ENCODE assay signal across 22 cellular contexts in genomic region chr3:156492801-156493261, GRCh38.
A peak's percentile ranks its signal among the peaks of the same experiment; 100 is the strongest.
DNase-seq lines count a peak whose midpoint lies in the region; ATAC-seq and TF ChIP-seq lines count a peak whose summit lies in the region.
"Had no signal": no experiment of that assay in that cellular context is flagged by ENCODE, and none has a peak within 500 bp of the region (broad histone marks: within the 10 kb centered on the region; RNA-seq: fewer than 3 reads in every experiment).

No MANE protein-coding gene starts in this region.

- peak overlapping the region; percentile 27 to 92; a peak in 3 of 4 replicates for H3K27ac ChIP-seq in SK-N-SH (ENCODE audit: low read depth in 2 of 2, low read length in 1 of 2)
- H3K27ac ChIP-seq: KMS-11, ovary, right lobe of liver, vagina had no signal

- POLR2A ChIA-PET in SK-N-SH (lab: Yijun Ruan, JAX): no interaction called here

- no peak for TF ChIP-seq RAD21 in SK-N-SH (IDR thresholded peaks at IDR 0.05; ENCODE audit: low read length)

- no peaks in the 10 kb centered on the region for H3K9me2 ChIP-seq in SK-N-SH

- 0 out of 2 replicates have a peak, but pooled peaks cover 4% of the 10 kb centered on the region for H3K79me2 ChIP-seq in SK-N-SH (ENCODE audit: insufficient read depth)

- 70% methylated on average over 3 of the region's 3 CpGs for WGBS in SK-N-SH (ENCODE audit: low lambda C conversion rate)

- TF ChIP-seq CTCF in SK-N-SH (IDR thresholded peaks at IDR 0.05): no peak

- no peaks in the 10 kb centered on the region for H3K9me3 ChIP-seq in SK-N-SH
- H3K9me3 ChIP-seq: ovary, right lobe of liver, vagina had no signal

- peaks cover 0 to 42% of the 10 kb centered on the region in 2 experiments for H3K36me3 ChIP-seq in SK-N-SH (replicated peaks in 1 of 2; ENCODE audit: control insufficient read depth in 1 of 2, insufficient read depth in 2 of 2, low read length in 1 of 2)
- H3K36me3 ChIP-seq: ovary, right lobe of liver, vagina had no signal

- H3K4me3 ChIP-seq in SK-N-SH (ENCODE audit: low read depth in 2 of 2, low read length in 1 of 2) (no peak overlapping the region), skeletal muscle cell (ENCODE audit: low read depth, low read length) (no peak overlapping the region)
- H3K4me3 ChIP-seq: GM12878, ovary, right lobe of liver, vagina had no signal

- H2AFZ ChIP-seq in SK-N-SH (ENCODE audit: low read depth): no peak overlapping the region

- H3F3A ChIP-seq in SK-N-SH (replicated peaks; ENCODE audit: insufficient read depth): peaks cover 49% of the 10 kb centered on the region

- H3K27me3 ChIP-seq in SK-N-SH (ENCODE audit: insufficient read depth): no peaks in the 10 kb centered on the region
- H3K27me3 ChIP-seq: ovary, right lobe of liver, vagina had no signal

- no peak overlapping the region for H3K9ac ChIP-seq in SK-N-SH
- H3K9ac ChIP-seq: KMS-11 had no signal

- peak; percentile 23 for DNase-seq in AG20443 (ENCODE audit: low spot score)
- no peak for DNase-seq in SK-N-SH
- peak; percentile 71 for DNase-seq in fibroblast of peridontal ligament (ENCODE audit: extremely low read depth)
- peak; percentile 47 for DNase-seq in skeletal muscle cell (ENCODE audit: low read depth)
- DNase-seq in DMS53 (lab: John Stamatoyannopoulos, UW): no peak
- no peak for DNase-seq in hypothalamus (lab: John Stamatoyannopoulos, UW)
- DNase-seq: activated CD8-positive, alpha-beta T cell treated with anti-CD3 and anti-CD28 coated beads, Interleukin-2, amount 10 ng/mL, durations not matched to agents 7 days and 5 days; CD4-positive, alpha-beta T cell; cerebellar nuclear complex; effector CD4-positive, alpha-beta T cell; mesenchymal stem cell; naive thymus-derived CD8-positive, alpha-beta T cell; NCI-H2171 treated with DMSO at 0.1 percent for 48 hours; ovary; right lobe of liver had no signal

- no peaks in the 10 kb centered on the region for H4K20me1 ChIP-seq in SK-N-SH (ENCODE audit: insufficient read depth)

- no peak overlapping the region for H3K4me2 ChIP-seq in SK-N-SH
- H3K4me2 ChIP-seq: KMS-11 had no signal

- CTCF ChIA-PET in SK-N-SH (lab: Yijun Ruan, JAX): interaction anchor here (0.8 to 1.8 kb wide), 6 partner anchors 10 to 342 kb away, joined by 4 to 8 read pairs (median 4); no protein-coding TSS in a partner anchor

- peaks cover 3 to 23% of the 10 kb centered on the region in 2 experiments; a peak in 3 of 4 replicates for H3K4me1 ChIP-seq in SK-N-SH (ENCODE audit: control insufficient read depth in 1 of 2, insufficient read depth in 2 of 2, low read depth in 1 of 2, low read length in 1 of 2)
- H3K4me1 ChIP-seq: right lobe of liver, vagina had no signal

- peak in 1 of 2 experiments; percentile 26; a peak in 1 of 4 replicates for TF ChIP-seq EP300 in SK-N-SH (IDR thresholded peaks at IDR 0.05; ENCODE audit: borderline replicate concordance in 1 of 2, low read depth in 1 of 2, low read length in 1 of 2)

- no peak for ATAC-seq in GM21526 (IDR thresholded peaks at IDR 0.05; ENCODE audit: low FRiP score, unreplicated experiment)
- ATAC-seq in HG03354 (IDR thresholded peaks at IDR 0.05; ENCODE audit: poor library complexity, severe bottlenecking, unreplicated experiment): no peak
- ATAC-seq: activated CD4-positive, CD25-positive, alpha-beta regulatory T cell treated with anti-CD3 and anti-CD28 coated beads, Interleukin-2, amount 50 U/mL, for 24 hours; activated CD8-positive, alpha-beta T cell treated with anti-CD3 and anti-CD28 coated beads, Interleukin-2, amount 10 ng/mL, durations not matched to agents 7 days and 5 days; GM12878; HCT116; naive thymus-derived CD8-positive, alpha-beta T cell; right lobe of liver had no signal

TF ChIP-seq in SK-N-SH, 30 proteins besides CTCF, POLR2A, EP300 and RAD21:
- no peak for TF ChIP-seq MEF2A (IDR thresholded peaks at IDR 0.05; ENCODE audit: borderline replicate concordance, low read depth)
- TF ChIP-seq PBX3 (IDR thresholded peaks at IDR 0.05): peak; percentile 54
- peak; percentile 54 for TF ChIP-seq TCF12 (IDR thresholded peaks at IDR 0.05)

Comparison
In these comparisons a context has a peak if more than half of its experiments do, and no peak if none do; other contexts are left out.
1. DNase-seq: peak in AG20443 (single experiment), fibroblast of peridontal ligament (single experiment) and skeletal muscle cell (single experiment); none in SK-N-SH (single experiment), DMS53 (single experiment) and hypothalamus (0 of 51).